Comparison of ENCODE assay signal across 8 cellular contexts in genomic region chr1:8878448-8879347, GRCh38. TPM values are rescaled to one million over a fixed set of nuclear protein-coding genes. Genes with fewer than 3 reads are reported as not detected.
DNase-seq lines count a peak whose midpoint lies in the region; ATAC-seq and TF ChIP-seq lines count a peak whose summit lies in the region.

Gene ENO1, minus strand, starts transcription at chr1:8878686. Its CDS starts 3,778 bp downstream, at chr1:8874908.

- WGBS in right lobe of liver (ENCODE audit: insufficient coverage, low coverage, low lambda C conversion rate, missing lambda C conversion rate), result no CpG with 5 or more reads among the region's 103 CpGs

- TF ChIP-seq POLR2A in right lobe of liver (IDR thresholded peaks at IDR 0.05), result peak; percentile 98

- DNase-seq in CD1c-positive myeloid dendritic cell (ENCODE audit: extremely low spot score) (peak; percentile 99), NCI-H748 treated with DMSO at 0.1 percent for 48 hours (lab: John Stamatoyannopoulos, UW) (peak; percentile 64), dermis blood vessel endothelial cell (peak; percentile 99), right lobe of liver (peak; percentile 98 to 99 (median 99))
- peak; percentile 99 for DNase-seq in activated CD4-positive, alpha-beta T cell treated with anti-CD3 and anti-CD28 coated beads, Interleukin-2, amount 50 U/mL, for 48 hours
- peak; percentile 99 for DNase-seq in stimulated activated CD4-positive, alpha-beta T cell treated with anti-CD3 and anti-CD28 coated beads, Interleukin-4, amount 100 ng/mL, for 24 hours

- H3K4me1 ChIP-seq in right lobe of liver, result peaks cover 0 to 56% (median 23%) of the 10 kb centered on the region in 4 donors

- peak within 1 kb of the TSS; percentile 92 to 99 (median 98) for H3K4me3 ChIP-seq in right lobe of liver

- H3K27me3 ChIP-seq in right lobe of liver, result no peaks in the 10 kb centered on the region

- TF ChIP-seq CTCF in right lobe of liver (IDR thresholded peaks at IDR 0.05), result no peak

- H3K36me3 ChIP-seq in right lobe of liver, result peaks cover 0 to 9% (median 3%) of the 10 kb centered on the region in 4 donors

- intact Hi-C loops in right lobe of liver (cut with DNase I), result no loop called here

- peak within 1 kb of the TSS; percentile 95 to 100 (median 98) for H3K27ac ChIP-seq in right lobe of liver

- ATAC-seq in GM19372 (IDR thresholded peaks at IDR 0.05; ENCODE audit: low read depth, unreplicated experiment) (peak; percentile 74), HG03521 (IDR thresholded peaks at IDR 0.05; ENCODE audit: unreplicated experiment) (peak; percentile 72), right lobe of liver (peak; percentile 82 to 95 (median 88))

- H3K9me3 ChIP-seq in right lobe of liver, result no peaks in the 10 kb centered on the region

RNA-seq across cellular contexts. Expression of gene ENO1, which starts in this region (rescaled TPM):
- 1,154 and 2,045 TPM in 2 replicates for total RNA-seq in dermis blood vessel endothelial cell
- 100 to 1,000 TPM; 314 to 792 (median 539) TPM for total RNA-seq in right lobe of liver

Comparison
In these comparisons a context has a peak if more than half of its experiments do, and no peak if none do; other contexts are left out.
1. Peak in every context shown above with its lines: DNase-seq, ATAC-seq, H3K4me3 ChIP-seq and H3K27ac ChIP-seq.